9 cellular contexts compared by ENCODE assay signal in the genomic region with DNA sequence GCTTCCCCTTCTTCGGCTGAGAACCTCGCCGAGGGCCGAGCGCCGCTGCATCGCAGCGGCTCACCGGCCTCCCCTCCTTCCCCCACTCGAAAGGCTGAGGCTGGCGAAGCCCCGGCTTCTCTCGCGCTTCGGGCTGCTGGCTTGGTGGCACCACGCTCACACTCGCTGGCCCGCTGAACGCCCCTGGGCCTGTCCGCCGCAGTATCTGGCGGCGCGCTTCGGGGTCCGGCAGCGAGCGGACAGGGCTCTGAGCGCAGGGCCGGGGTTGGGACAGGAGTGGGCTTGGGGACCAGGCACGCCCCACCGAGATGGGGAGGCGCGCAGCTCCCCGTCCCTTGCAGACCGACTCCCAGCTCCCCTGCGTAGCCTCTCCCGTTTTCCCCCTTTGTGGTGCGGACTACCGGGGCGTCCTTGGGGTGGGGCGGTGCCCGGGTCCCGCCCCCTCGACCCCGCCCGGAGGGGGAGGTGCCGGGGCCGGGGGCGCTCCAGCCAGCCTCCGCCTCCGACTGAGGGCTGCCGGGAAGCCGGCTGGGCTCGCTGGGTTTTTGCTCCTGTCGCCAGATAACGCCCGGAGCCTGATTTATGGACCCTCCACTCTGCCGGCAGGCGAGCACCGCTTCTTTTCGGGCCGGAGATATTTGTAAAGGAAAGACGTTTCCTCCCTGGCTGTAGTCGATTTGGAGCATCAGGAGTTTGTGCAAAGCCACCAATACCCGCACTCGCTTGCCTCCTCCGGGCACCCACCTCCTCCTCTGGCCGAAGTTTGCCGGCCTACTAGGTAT. TPM values are rescaled to one million over a fixed set of nuclear protein-coding genes. Genes with fewer than 3 reads are reported as not detected.
DNase-seq lines count a peak whose midpoint lies in the region; ATAC-seq and TF ChIP-seq lines count a peak whose summit lies in the region.
"Had no signal": no experiment of that assay in that cellular context is flagged by ENCODE, and none has a peak within 500 bp of the region (broad histone marks: within the 10 kb centered on the region; RNA-seq: fewer than 3 reads in every experiment).

No MANE protein-coding gene starts in this region.

- peaks cover 13 to 100% (median 93%) of the 10 kb centered on the region in 4 donors for H3K27me3 ChIP-seq in esophagus muscularis mucosa
- no peaks in the 10 kb centered on the region for H3K27me3 ChIP-seq in neuron (ENCODE audit: insufficient read depth, low read length)
- peaks cover 90% of the 10 kb centered on the region for H3K27me3 ChIP-seq in CD4-positive, alpha-beta T cell (ENCODE audit: control insufficient read depth, insufficient read depth, low read length)

- no peaks in the 10 kb centered on the region for H3K9me3 Mint-ChIP-seq in CD4-positive, alpha-beta T cell

- CTCF ChIA-PET in CD4-positive, alpha-beta T cell (lab: Charles Lee): no interaction called here

- intact Hi-C loops in esophagus muscularis mucosa (cut with DNase I): no loop called here
- intact Hi-C loops in CD4-positive, alpha-beta T cell (cut with DNase I, micrococcal nuclease): no loop called here

- WGBS in esophagus muscularis mucosa: 5% methylated on average over 6 of the region's 70 CpGs

- peaks cover 57% of the 10 kb centered on the region for H3K27me3 Mint-ChIP-seq in CD4-positive, alpha-beta T cell

- ATAC-seq in CD4-positive, alpha-beta T cell (ENCODE audit: poor library complexity): no peak

- no peak overlapping the region for H2AFZ ChIP-seq in neuron (ENCODE audit: low read depth, low read length)

- H3K4me3 Mint-ChIP-seq in CD4-positive, alpha-beta T cell: no peak overlapping the region

- TF ChIP-seq EP300 in esophagus muscularis mucosa (IDR thresholded peaks at IDR 0.05): no peak

- no peak overlapping the region for H3K27ac ChIP-seq in esophagus muscularis mucosa (replicated peaks in 1 of 4)
- H3K27ac ChIP-seq in CD4-positive, alpha-beta T cell (ENCODE audit: low read depth, low read length): no peak overlapping the region

- H3K9me3 ChIP-seq in esophagus muscularis mucosa (no peaks in the 10 kb centered on the region), neuron (ENCODE audit: low read length) (no peaks in the 10 kb centered on the region)
- no peaks in the 10 kb centered on the region for H3K9me3 ChIP-seq in CD4-positive, alpha-beta T cell (ENCODE audit: control insufficient read depth, low read length)

- H3K27ac Mint-ChIP-seq in CD4-positive, alpha-beta T cell: no peak overlapping the region

- peaks cover 15% of the 10 kb centered on the region for H3K4me1 Mint-ChIP-seq in CD4-positive, alpha-beta T cell (ENCODE audit: low read depth)

- no peak for TF ChIP-seq POLR2A in esophagus muscularis mucosa (IDR thresholded peaks at IDR 0.05; ENCODE audit: low read depth)

- DNase-seq in AG20443 (ENCODE audit: low spot score) (peak; percentile 60), HuH-7 (ENCODE audit: low spot score) (peak; percentile 15), esophagus muscularis mucosa (ENCODE audit: extremely low spot score) (no peak), globus pallidus (ENCODE audit: low spot score) (no peak), cortex of kidney (lab: John Stamatoyannopoulos, UW) (no peak), SK-N-DZ (ENCODE audit: low spot score) (no peak)
- DNase-seq in CD4-positive, alpha-beta T cell: no peak
- DNase-seq: activated CD4-positive, alpha-beta T cell treated with anti-CD3 and anti-CD28 coated beads for 1 hour had no signal

- no peaks in the 10 kb centered on the region for H3K36me3 ChIP-seq in esophagus muscularis mucosa
- peaks cover 31% of the 10 kb centered on the region for H3K36me3 ChIP-seq in neuron (ENCODE audit: insufficient read depth, low read length)

- H3K4me3 ChIP-seq in esophagus muscularis mucosa (peak overlapping the region; percentile 40 to 50 (median 46)), neuron (ENCODE audit: low read length) (peak overlapping the region; percentile 67)

- TF ChIP-seq CTCF in esophagus muscularis mucosa (IDR thresholded peaks at IDR 0.05): no peak
- TF ChIP-seq CTCF in CD4-positive, alpha-beta T cell (IDR thresholded peaks at IDR 0.05): no peak

- POLR2A ChIA-PET in CD4-positive, alpha-beta T cell (lab: Charles Lee): no interaction called here

- no peaks in the 10 kb centered on the region for H3K36me3 Mint-ChIP-seq in CD4-positive, alpha-beta T cell (ENCODE audit: low read depth)

- H3K4me1 ChIP-seq in esophagus muscularis mucosa (peaks cover 49 to 72% (median 68%) of the 10 kb centered on the region in 4 donors), neuron (ENCODE audit: insufficient read depth, low read length) (peaks cover 55% of the 10 kb centered on the region)

RNA-seq across cellular contexts. Expression of a gene that starts 3.8 kb away (rescaled TPM):
- total RNA-seq in esophagus muscularis mucosa: not detected
- total RNA-seq in CD4-positive, alpha-beta T cell: not detected
- 0.87 and 1.5 TPM in 2 replicates for polyA plus RNA-seq in SK-N-DZ (2014; cell fraction: cytosol; rRNA removed)
- 0.21 and 0.37 TPM in 2 replicates for polyA plus RNA-seq in SK-N-DZ (2014; cell fraction: nucleus; rRNA removed)

Comparison
In these comparisons a context has a peak if more than half of its experiments do, and no peak if none do; other contexts are left out.
1. DNase-seq: peak in AG20443 (single experiment) and HuH-7 (single experiment); none in esophagus muscularis mucosa (single experiment), CD4-positive, alpha-beta T cell (0 of 10), globus pallidus (single experiment), cortex of kidney (single experiment) and SK-N-DZ (single experiment).